19 cellular contexts compared by ENCODE assay signal in the genomic region with DNA sequence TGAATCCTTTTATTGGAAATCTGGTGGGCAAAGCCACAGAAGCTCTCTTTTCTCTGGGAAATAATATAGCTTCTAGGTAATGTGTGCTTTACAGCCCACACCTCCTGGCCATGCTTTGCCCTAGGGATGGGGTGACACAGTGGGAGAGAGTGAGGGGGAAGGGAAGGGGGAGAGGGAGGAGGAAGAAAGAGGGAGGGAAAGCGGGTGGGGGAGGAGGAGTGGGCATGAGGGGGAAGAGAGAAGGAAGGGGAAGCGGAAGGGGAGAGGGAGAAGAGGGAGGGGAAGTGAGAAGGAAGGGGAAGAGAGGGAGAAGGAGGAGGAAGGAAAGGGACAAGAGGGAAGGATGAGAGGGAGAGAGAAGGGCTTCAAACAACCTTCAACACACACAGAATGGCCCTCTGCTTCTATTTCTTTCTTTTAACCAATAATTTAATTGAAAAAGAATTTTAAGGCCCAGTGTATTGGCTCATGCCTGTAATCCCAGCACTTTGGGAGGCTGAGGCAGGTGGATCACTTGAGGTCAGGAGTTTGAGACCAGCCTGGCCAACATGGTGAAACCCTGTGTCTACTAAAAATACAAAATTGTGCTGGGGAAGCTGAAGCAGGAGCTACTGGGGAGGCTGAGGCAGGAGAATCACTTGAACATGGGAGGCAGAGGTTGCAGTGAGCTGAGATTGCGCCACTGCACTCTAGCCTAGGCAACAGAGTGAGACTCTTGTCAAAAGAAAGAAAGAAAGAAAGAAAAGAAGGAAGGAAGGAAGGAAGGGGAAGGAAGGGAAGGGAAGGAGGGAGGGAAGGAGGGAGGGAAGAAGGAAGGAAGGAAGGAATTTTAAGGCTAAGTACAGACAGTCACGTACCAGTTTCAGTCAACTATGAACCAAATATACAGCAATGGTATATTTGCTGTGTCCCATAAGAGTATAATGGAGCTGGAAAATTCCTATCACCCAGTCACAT.
"Had no signal": no experiment of that assay in that cellular context is flagged by ENCODE, and none has a peak within 500 bp of the region (broad histone marks: within the 10 kb centered on the region; RNA-seq: fewer than 3 reads in every experiment).

No MANE protein-coding gene starts in this region.

- H3K4me3 Mint-ChIP-seq: activated naive CD8-positive, alpha-beta T cell treated with anti-CD3 and anti-CD28 coated beads, Interleukin-2, amount 10 ng/mL, durations not matched to agents 7 days and 5 days; activated T-cell treated with anti-CD3 and anti-CD28 coated beads, Interleukin-2, amount 50 U/mL, for 4 hours; naive B cell; T-helper 1 cell treated with Interleukin-12 subunit alpha and Interleukin-12 subunit beta and Interleukin-4 antibody, amounts not matched to agents 30 μg/mL and 1 μg/mL, for 36 hours had no signal

- H3K27ac ChIP-seq: spleen, thoracic aorta had no signal

- H3K27me3 ChIP-seq: spleen had no signal

- H3K4me1 ChIP-seq: spleen had no signal

- H3K27me3 Mint-ChIP-seq: activated naive CD8-positive, alpha-beta T cell treated with anti-CD3 and anti-CD28 coated beads, Interleukin-2, amount 10 ng/mL, durations not matched to agents 7 days and 5 days; naive B cell; progenitor cell of endocrine pancreas had no signal

- H3K27ac Mint-ChIP-seq: activated naive CD8-positive, alpha-beta T cell treated with anti-CD3 and anti-CD28 coated beads, Interleukin-2, amount 10 ng/mL, durations not matched to agents 7 days and 5 days; activated T-helper 2 cell treated with anti-CD3 and anti-CD28 coated beads, Interferon-gamma antibody, Interleukin-2, Interleukin-4, amounts not matched to agents 10 μg/mL and 5 μg/mL and 100 μg/mL, durations not matched to agents 14 hours and 24 hours and 36 hours; progenitor cell of endocrine pancreas; T-helper 1 cell treated with Interleukin-12 subunit alpha and Interleukin-12 subunit beta and Interleukin-4 antibody, amounts not matched to agents 30 μg/mL and 1 μg/mL, for 36 hours had no signal

- H3K9me3 Mint-ChIP-seq: activated T-cell treated with anti-CD3 and anti-CD28 coated beads, Interleukin-2, amount 50 U/mL, for 4 hours; activated T-helper 2 cell treated with anti-CD3 and anti-CD28 coated beads, Interferon-gamma antibody, Interleukin-2, Interleukin-4, amounts not matched to agents 10 μg/mL and 5 μg/mL and 100 μg/mL, durations not matched to agents 14 hours and 24 hours and 36 hours had no signal

- DNase-seq: activated CD4-positive, alpha-beta T cell treated with anti-CD3 and anti-CD28 coated beads for 4 hours; activated CD4-positive, alpha-beta T cell treated with anti-CD3 and anti-CD28 coated beads, Interleukin-2, amount 50 U/mL, for 48 hours; activated CD4-positive, CD25-positive, alpha-beta regulatory T cell; activated CD8-positive, alpha-beta memory T cell treated with anti-CD3 and anti-CD28 coated beads, Interleukin-2, amount 50 U/mL, for 48 hours; activated naive CD4-positive, alpha-beta T cell; activated naive CD8-positive, alpha-beta T cell treated with anti-CD3 and anti-CD28 coated beads, Interleukin-2, amount 10 ng/mL, durations not matched to agents 7 days and 5 days; activated T-cell treated with anti-CD3 and anti-CD28 coated beads, Interleukin-2, amount 50 U/mL, for 4 hours; amniotic stem cell; cortex of kidney; naive B cell; retina; spleen; stimulated activated CD4-positive, alpha-beta T cell treated with anti-CD3 and anti-CD28 coated beads, Interleukin-4, amount 100 ng/mL, for 24 hours; stimulated activated naive CD4-positive, alpha-beta T cell treated with Interleukin-2 at 50 U/mL for 16 hours; T1000 had no signal

- H3K36me3 ChIP-seq: spleen, thoracic aorta had no signal

- H3K4me1 Mint-ChIP-seq: activated naive CD8-positive, alpha-beta T cell treated with anti-CD3 and anti-CD28 coated beads, Interleukin-2, amount 10 ng/mL, durations not matched to agents 7 days and 5 days had no signal

- H3K4me3 ChIP-seq: spleen, thoracic aorta had no signal

- H3K36me3 Mint-ChIP-seq: naive B cell had no signal

- H3K9me3 ChIP-seq: spleen, thoracic aorta had no signal

- ATAC-seq: activated T-cell treated with anti-CD3 and anti-CD28 coated beads, Interleukin-2, amount 50 U/mL, for 4 hours had no signal
